In the genomic region with DNA sequence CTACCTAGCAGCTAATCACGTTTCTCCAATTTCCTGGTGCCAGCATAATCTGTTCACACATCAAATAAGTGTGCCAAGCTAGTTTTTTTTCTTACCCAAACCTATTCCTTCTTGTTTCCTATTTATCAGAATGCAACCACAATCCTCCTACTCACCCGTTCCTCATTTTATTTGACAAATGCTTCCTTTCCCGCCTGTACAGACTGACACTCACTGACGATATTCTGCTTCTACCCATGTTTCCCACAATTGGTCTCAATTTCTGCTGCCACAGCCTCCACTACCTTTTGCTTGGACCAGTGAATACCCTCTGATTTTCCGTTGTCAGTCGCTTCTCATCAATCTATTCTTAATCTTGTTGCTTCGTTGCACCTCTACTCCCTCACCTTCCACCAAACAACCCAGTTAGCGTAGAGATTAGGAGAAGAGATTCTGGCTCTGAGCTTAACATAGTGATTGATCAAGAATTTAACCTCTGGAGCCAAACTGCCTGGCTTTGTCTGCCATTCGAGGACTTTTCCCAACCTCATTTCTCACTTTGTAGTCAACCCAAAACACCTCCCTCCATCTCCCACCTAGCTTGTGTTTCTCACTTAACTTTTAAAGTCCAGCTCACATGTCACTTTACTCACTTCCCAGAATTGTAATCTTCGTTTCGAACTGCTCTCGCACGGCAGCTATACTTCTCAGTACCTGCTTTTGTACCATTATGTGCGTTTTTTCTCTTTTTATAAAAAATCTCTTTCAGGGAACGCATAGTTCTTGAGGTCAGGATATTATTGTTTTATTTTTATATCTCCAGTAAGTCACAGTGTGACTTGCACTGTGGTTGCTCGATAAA, we compare ENCODE assay signal across 1 cellular context.
TF ChIP-seq lines count a peak whose summit lies in the region.

No MANE protein-coding gene starts in this region.

TF ChIP-seq in K562, 482 proteins besides CTCF, POLR2A, EP300 and RAD21 (continued from another document and continues in another):
- TF ChIP-seq, protein P1, sequence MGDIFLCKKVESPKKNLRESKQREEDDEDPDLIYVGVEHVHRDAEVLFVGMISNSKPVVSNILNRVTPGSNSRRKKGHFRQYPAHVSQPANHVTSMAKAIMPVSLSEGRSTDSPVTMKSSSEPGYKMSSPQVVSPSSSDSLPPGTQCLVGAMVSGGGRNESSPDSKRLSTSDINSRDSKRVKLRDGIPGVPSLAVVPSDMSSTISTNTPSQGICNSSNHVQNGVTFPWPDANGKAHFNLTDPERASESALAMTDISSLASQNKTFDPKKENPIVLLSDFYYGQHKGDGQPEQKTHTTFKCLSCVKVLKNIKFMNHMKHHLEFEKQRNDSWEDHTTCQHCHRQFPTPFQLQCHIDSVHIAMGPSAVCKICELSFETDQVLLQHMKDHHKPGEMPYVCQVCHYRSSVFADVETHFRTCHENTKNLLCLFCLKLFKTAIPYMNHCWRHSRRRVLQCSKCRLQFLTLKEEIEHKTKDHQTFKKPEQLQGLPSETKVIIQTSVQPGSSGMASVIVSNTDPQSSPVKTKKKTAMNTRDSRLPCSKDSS (IDR thresholded peaks at IDR 0.05; ENCODE audit: low read depth, partially characterized antibody) = no peak
- TF ChIP-seq, protein P2, sequence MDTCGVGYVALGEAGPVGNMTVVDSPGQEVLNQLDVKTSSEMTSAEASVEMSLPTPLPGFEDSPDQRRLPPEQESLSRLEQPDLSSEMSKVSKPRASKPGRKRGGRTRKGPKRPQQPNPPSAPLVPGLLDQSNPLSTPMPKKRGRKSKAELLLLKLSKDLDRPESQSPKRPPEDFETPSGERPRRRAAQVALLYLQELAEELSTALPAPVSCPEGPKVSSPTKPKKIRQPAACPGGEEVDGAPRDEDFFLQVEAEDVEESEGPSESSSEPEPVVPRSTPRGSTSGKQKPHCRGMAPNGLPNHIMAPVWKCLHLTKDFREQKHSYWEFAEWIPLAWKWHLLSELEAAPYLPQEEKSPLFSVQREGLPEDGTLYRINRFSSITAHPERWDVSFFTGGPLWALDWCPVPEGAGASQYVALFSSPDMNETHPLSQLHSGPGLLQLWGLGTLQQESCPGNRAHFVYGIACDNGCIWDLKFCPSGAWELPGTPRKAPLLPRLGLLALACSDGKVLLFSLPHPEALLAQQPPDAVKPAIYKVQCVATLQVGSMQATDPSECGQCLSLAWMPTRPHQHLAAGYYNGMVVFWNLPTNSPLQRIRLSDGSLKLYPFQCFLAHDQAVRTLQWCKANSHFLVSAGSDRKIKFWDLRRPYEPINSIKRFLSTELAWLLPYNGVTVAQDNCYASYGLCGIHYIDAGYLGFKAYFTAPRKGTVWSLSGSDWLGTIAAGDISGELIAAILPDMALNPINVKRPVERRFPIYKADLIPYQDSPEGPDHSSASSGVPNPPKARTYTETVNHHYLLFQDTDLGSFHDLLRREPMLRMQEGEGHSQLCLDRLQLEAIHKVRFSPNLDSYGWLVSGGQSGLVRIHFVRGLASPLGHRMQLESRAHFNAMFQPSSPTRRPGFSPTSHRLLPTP (IDR thresholded peaks at IDR 0.05; ENCODE audit: borderline replicate concordance, extremely low read depth, insufficient read length) = no peak
- TF ChIP-seq RCOR1 (IDR thresholded peaks at IDR 0.05; ENCODE audit: borderline replicate concordance in 1 of 2, low read depth in 2 of 2, low read length in 2 of 2) = no peak
- TF ChIP-seq FOXJ3 (CRISPR knock-in tag; IDR thresholded peaks at IDR 0.05) = no peak
- TF ChIP-seq, protein P3, sequence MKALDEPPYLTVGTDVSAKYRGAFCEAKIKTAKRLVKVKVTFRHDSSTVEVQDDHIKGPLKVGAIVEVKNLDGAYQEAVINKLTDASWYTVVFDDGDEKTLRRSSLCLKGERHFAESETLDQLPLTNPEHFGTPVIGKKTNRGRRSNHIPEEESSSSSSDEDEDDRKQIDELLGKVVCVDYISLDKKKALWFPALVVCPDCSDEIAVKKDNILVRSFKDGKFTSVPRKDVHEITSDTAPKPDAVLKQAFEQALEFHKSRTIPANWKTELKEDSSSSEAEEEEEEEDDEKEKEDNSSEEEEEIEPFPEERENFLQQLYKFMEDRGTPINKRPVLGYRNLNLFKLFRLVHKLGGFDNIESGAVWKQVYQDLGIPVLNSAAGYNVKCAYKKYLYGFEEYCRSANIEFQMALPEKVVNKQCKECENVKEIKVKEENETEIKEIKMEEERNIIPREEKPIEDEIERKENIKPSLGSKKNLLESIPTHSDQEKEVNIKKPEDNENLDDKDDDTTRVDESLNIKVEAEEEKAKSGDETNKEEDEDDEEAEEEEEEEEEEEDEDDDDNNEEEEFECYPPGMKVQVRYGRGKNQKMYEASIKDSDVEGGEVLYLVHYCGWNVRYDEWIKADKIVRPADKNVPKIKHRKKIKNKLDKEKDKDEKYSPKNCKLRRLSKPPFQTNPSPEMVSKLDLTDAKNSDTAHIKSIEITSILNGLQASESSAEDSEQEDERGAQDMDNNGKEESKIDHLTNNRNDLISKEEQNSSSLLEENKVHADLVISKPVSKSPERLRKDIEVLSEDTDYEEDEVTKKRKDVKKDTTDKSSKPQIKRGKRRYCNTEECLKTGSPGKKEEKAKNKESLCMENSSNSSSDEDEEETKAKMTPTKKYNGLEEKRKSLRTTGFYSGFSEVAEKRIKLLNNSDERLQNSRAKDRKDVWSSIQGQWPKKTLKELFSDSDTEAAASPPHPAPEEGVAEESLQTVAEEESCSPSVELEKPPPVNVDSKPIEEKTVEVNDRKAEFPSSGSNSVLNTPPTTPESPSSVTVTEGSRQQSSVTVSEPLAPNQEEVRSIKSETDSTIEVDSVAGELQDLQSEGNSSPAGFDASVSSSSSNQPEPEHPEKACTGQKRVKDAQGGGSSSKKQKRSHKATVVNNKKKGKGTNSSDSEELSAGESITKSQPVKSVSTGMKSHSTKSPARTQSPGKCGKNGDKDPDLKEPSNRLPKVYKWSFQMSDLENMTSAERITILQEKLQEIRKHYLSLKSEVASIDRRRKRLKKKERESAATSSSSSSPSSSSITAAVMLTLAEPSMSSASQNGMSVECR (CRISPR knock-in tag; IDR thresholded peaks at IDR 0.05) = no peak
- no peak for TF ChIP-seq ZFP30 (CRISPR knock-in tag; IDR thresholded peaks at IDR 0.05; ENCODE audit: borderline replicate concordance)
- TF ChIP-seq ZNF174 (CRISPR knock-in tag; IDR thresholded peaks at IDR 0.05) = no peak
- TF ChIP-seq, protein P4, sequence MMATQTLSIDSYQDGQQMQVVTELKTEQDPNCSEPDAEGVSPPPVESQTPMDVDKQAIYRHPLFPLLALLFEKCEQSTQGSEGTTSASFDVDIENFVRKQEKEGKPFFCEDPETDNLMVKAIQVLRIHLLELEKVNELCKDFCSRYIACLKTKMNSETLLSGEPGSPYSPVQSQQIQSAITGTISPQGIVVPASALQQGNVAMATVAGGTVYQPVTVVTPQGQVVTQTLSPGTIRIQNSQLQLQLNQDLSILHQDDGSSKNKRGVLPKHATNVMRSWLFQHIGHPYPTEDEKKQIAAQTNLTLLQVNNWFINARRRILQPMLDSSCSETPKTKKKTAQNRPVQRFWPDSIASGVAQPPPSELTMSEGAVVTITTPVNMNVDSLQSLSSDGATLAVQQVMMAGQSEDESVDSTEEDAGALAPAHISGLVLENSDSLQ (IDR thresholded peaks at IDR 0.05) = peak; percentile 32; the same call in 1 of the 2 replicates
- no peak for TF ChIP-seq NCOR1 (IDR thresholded peaks at IDR 0.05)
- TF ChIP-seq NR2C2 (CRISPR knock-in tag; IDR thresholded peaks at IDR 0.05) = no peak
- TF ChIP-seq NR2C2 (tag; IDR thresholded peaks at IDR 0.05) = no peak
- TF ChIP-seq ZNF764 (CRISPR knock-in tag; IDR thresholded peaks at IDR 0.05; ENCODE audit: low read depth) = no peak
- TF ChIP-seq KAT7 (CRISPR knock-in tag; IDR thresholded peaks at IDR 0.05; ENCODE audit: borderline replicate concordance) = no peak
- TF ChIP-seq TEAD2 (tag; IDR thresholded peaks at IDR 0.05) = no peak
- TF ChIP-seq NR2C1 (IDR thresholded peaks at IDR 0.05) = no peak
- no peak for TF ChIP-seq NR2C1 (tag; IDR thresholded peaks at IDR 0.05)
- TF ChIP-seq, protein P5, sequence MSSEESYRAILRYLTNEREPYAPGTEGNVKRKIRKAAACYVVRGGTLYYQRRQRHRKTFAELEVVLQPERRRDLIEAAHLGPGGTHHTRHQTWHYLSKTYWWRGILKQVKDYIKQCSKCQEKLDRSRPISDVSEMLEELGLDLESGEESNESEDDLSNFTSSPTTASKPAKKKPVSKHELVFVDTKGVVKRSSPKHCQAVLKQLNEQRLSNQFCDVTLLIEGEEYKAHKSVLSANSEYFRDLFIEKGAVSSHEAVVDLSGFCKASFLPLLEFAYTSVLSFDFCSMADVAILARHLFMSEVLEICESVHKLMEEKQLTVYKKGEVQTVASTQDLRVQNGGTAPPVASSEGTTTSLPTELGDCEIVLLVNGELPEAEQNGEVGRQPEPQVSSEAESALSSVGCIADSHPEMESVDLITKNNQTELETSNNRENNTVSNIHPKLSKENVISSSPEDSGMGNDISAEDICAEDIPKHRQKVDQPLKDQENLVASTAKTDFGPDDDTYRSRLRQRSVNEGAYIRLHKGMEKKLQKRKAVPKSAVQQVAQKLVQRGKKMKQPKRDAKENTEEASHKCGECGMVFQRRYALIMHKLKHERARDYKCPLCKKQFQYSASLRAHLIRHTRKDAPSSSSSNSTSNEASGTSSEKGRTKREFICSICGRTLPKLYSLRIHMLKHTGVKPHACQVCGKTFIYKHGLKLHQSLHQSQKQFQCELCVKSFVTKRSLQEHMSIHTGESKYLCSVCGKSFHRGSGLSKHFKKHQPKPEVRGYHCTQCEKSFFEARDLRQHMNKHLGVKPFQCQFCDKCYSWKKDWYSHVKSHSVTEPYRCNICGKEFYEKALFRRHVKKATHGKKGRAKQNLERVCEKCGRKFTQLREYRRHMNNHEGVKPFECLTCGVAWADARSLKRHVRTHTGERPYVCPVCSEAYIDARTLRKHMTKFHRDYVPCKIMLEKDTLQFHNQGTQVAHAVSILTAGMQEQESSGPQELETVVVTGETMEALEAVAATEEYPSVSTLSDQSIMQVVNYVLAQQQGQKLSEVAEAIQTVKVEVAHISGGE (CRISPR knock-in tag; IDR thresholded peaks at IDR 0.05) = no peak
- TF ChIP-seq SMAD2 (IDR thresholded peaks at IDR 0.05; ENCODE audit: low read depth, low read length) = no peak
- no peak for TF ChIP-seq IRF2 (CRISPR knock-in tag; IDR thresholded peaks at IDR 0.05)
- TF ChIP-seq, protein P6, sequence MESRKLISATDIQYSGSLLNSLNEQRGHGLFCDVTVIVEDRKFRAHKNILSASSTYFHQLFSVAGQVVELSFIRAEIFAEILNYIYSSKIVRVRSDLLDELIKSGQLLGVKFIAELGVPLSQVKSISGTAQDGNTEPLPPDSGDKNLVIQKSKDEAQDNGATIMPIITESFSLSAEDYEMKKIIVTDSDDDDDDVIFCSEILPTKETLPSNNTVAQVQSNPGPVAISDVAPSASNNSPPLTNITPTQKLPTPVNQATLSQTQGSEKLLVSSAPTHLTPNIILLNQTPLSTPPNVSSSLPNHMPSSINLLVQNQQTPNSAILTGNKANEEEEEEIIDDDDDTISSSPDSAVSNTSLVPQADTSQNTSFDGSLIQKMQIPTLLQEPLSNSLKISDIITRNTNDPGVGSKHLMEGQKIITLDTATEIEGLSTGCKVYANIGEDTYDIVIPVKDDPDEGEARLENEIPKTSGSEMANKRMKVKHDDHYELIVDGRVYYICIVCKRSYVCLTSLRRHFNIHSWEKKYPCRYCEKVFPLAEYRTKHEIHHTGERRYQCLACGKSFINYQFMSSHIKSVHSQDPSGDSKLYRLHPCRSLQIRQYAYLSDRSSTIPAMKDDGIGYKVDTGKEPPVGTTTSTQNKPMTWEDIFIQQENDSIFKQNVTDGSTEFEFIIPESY (CRISPR knock-in tag; IDR thresholded peaks at IDR 0.05) = no peak
- no peak for TF ChIP-seq PHF8 (IDR thresholded peaks at IDR 0.05; ENCODE audit: borderline replicate concordance, low read length)
- no peak for TF ChIP-seq PRMT5 (CRISPR knock-in tag; IDR thresholded peaks at IDR 0.05)
